Comparison of ENCODE assay signal across 1 cellular context in the genomic region with DNA sequence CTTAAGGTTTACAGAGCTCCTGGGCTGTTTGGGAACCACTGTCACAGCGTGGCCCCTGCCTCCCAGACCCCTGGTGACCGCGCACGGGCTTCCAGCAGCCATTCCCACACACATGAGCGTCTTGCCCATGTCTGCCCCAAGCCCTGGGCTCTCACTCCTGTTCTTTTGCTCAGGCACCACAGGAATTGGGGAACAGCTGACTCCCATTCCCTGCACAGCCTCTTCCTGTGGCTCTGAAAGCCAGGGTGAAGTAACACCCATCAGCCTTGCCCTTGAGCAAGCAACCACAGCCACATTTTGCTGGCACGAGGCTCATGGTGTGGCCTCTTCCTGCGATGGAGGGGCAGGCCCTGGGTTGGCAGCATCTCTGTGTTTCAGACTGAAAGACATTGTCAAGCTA.
TF ChIP-seq lines count a peak whose summit lies in the region.

No MANE protein-coding gene starts in this region.

TF ChIP-seq in GM12878, 131 proteins besides CTCF, POLR2A, EP300 and RAD21 (continued from another document):
- no peak for TF ChIP-seq SMAD1 (IDR thresholded peaks at IDR 0.05; ENCODE audit: low read depth, partially characterized antibody)
